9 cellular contexts compared by ENCODE assay signal in genomic region chr3:183287301-183287971, GRCh38. TPM values are rescaled to one million over a fixed set of nuclear protein-coding genes. Genes with fewer than 3 reads are reported as not detected.
A peak's percentile ranks its signal among the peaks of the same experiment; 100 is the strongest.
DNase-seq lines count a peak whose midpoint lies in the region; ATAC-seq and TF ChIP-seq lines count a peak whose summit lies in the region.
"Had no signal": no experiment of that assay in that cellular context is flagged by ENCODE, and none has a peak within 500 bp of the region (broad histone marks: within the 10 kb centered on the region; RNA-seq: fewer than 3 reads in every experiment).

No MANE protein-coding gene starts in this region.

- ATAC-seq in T-cell (replicated peaks in 1 of 4), result no peak
- peak; percentile 80 for ATAC-seq in sciatic nerve
- ATAC-seq in HG03565 (IDR thresholded peaks at IDR 0.05; ENCODE audit: unreplicated experiment), result no peak

- H3K27me3 ChIP-seq in esophagus muscularis mucosa (no peaks in the 10 kb centered on the region), Caco-2 (replicated peaks; ENCODE audit: control insufficient read depth, insufficient read depth, low read length) (no peaks in the 10 kb centered on the region), endodermal cell (ENCODE audit: control insufficient read depth, insufficient read depth, low read length, poor library complexity, severe bottlenecking) (no peaks in the 10 kb centered on the region)

- H3K27ac ChIP-seq in esophagus muscularis mucosa (replicated peaks in 1 of 4), result peak overlapping the region in 3 of 4 donors; percentile 6 to 70 (median 65)
- H3K27ac ChIP-seq in endodermal cell (ENCODE audit: low read depth, low read length), result no peak overlapping the region

- CTCF ChIA-PET in T-cell (lab: Charles Lee), result no interaction called here
- CTCF ChIA-PET in Caco-2 (lab: Charles Lee), result no interaction called here

- intact Hi-C loops in esophagus muscularis mucosa (cut with DNase I), result no loop called here
- intact Hi-C loops in sciatic nerve (cut with DNase I), result no loop called here
- intact Hi-C loops in Caco-2 (cut with micrococcal nuclease; ENCODE audit: unreplicated experiment), result no loop called here

- TF ChIP-seq POLR2A in esophagus muscularis mucosa (IDR thresholded peaks at IDR 0.05; ENCODE audit: low read depth), result no peak

- DNase-seq in HCEC 1CT, result peak; percentile 90
- no peak for DNase-seq in T-cell
- no peak for DNase-seq in esophagus muscularis mucosa (ENCODE audit: extremely low spot score)
- DNase-seq in sciatic nerve (ENCODE audit: low spot score), result no peak
- DNase-seq in Caco-2, result no peak
- no peak for DNase-seq in NCI-H748 treated with DMSO at 0.1 percent for 48 hours (lab: John Stamatoyannopoulos, UW)
- no peak for DNase-seq in endodermal cell
- DNase-seq: substantia nigra had no signal

- H3K4me3 ChIP-seq in esophagus muscularis mucosa (no peak overlapping the region), Caco-2 (ENCODE audit: low read depth, low read length) (no peak overlapping the region), endodermal cell (ENCODE audit: low read length) (no peak overlapping the region)

- no peak for TF ChIP-seq EP300 in esophagus muscularis mucosa (IDR thresholded peaks at IDR 0.05)

- H3K36me3 ChIP-seq in esophagus muscularis mucosa (no peaks in the 10 kb centered on the region), Caco-2 (ENCODE audit: control insufficient read depth, insufficient read depth, low read length) (no peaks in the 10 kb centered on the region; the same call in 1 of the 2 replicates), endodermal cell (ENCODE audit: control insufficient read depth, insufficient read depth, low read length) (peaks cover 100% of the 10 kb centered on the region)

- peaks cover 13 to 34% (median 33%) of the 10 kb centered on the region in 3 donors for H3K4me1 Mint-ChIP-seq in T-cell
- peaks cover 6% of the 10 kb centered on the region for H3K4me1 Mint-ChIP-seq in Caco-2 (ENCODE audit: low read depth, unreplicated experiment)
- no peaks in the 10 kb centered on the region for H3K4me1 Mint-ChIP-seq in endodermal cell

- no TSS peak for BruUV-seq in Caco-2 (replicated peaks; lab: Mats Ljungman, UMichigan)

- POLR2A ChIA-PET in T-cell (lab: Charles Lee) (no interaction called here), Caco-2 (lab: Charles Lee) (no interaction called here)

- H3K36me3 Mint-ChIP-seq in T-cell, result no peaks in the 10 kb centered on the region
- H3K36me3 Mint-ChIP-seq in Caco-2 (ENCODE audit: insufficient read depth, unreplicated experiment), result peaks cover 7% of the 10 kb centered on the region
- peaks cover 78% of the 10 kb centered on the region for H3K36me3 Mint-ChIP-seq in endodermal cell (ENCODE audit: low read depth)

- no peaks in the 10 kb centered on the region for H3K27me3 Mint-ChIP-seq in T-cell
- H3K27me3 Mint-ChIP-seq in Caco-2 (ENCODE audit: insufficient read depth, unreplicated experiment), result no peaks in the 10 kb centered on the region
- H3K27me3 Mint-ChIP-seq in endodermal cell (ENCODE audit: insufficient read depth), result no peaks in the 10 kb centered on the region

- H3K27ac Mint-ChIP-seq in T-cell, result peak overlapping the region; percentile 58 to 92
- no peak overlapping the region for H3K27ac Mint-ChIP-seq in Caco-2 (ENCODE audit: unreplicated experiment)
- no peak overlapping the region for H3K27ac Mint-ChIP-seq in endodermal cell

- H3K9me3 ChIP-seq in esophagus muscularis mucosa, result no peaks in the 10 kb centered on the region
- H3K9me3 ChIP-seq in Caco-2, result no peaks in the 10 kb centered on the region
- H3K9me3 ChIP-seq in endodermal cell (ENCODE audit: control insufficient read depth, low read length), result no peaks in the 10 kb centered on the region

- H3K4me3 Mint-ChIP-seq in T-cell, result no peak overlapping the region
- H3K4me3 Mint-ChIP-seq in Caco-2 (ENCODE audit: unreplicated experiment), result no peak overlapping the region
- H3K4me3 Mint-ChIP-seq in endodermal cell, result no peak overlapping the region

- TF ChIP-seq CTCF in esophagus muscularis mucosa (IDR thresholded peaks at IDR 0.05) (no peak), Caco-2 (IDR thresholded peaks at IDR 0.05; ENCODE audit: insufficient read depth in 1 of 2, low read depth in 1 of 2, low read length in 1 of 2, severe bottlenecking in 1 of 2, unreplicated experiment in 1 of 2) (no peak), endodermal cell (conservative IDR thresholded peaks at IDR 0.05) (no peak)

- WGBS in esophagus muscularis mucosa, result 67% methylated on average over 9 of the region's 9 CpGs
- 94 to 96% methylated on average over 7 to 9 of the region's 9 CpGs for WGBS in endodermal cell (ENCODE audit: insufficient coverage in 1 of 2, insufficient read length in 1 of 2), 2 experiments

- no peak overlapping the region for H3K9ac ChIP-seq in endodermal cell (ENCODE audit: extremely low read depth, low read length, poor library complexity, severe bottlenecking)

- H3K9me3 Mint-ChIP-seq in T-cell, result no peaks in the 10 kb centered on the region
- H3K9me3 Mint-ChIP-seq in Caco-2 (ENCODE audit: unreplicated experiment), result no peaks in the 10 kb centered on the region
- no peaks in the 10 kb centered on the region for H3K9me3 Mint-ChIP-seq in endodermal cell

- H3K4me1 ChIP-seq in esophagus muscularis mucosa (peaks cover 11 to 20% (median 16%) of the 10 kb centered on the region in 4 donors), Caco-2 (peaks cover 13% of the 10 kb centered on the region), endodermal cell (ENCODE audit: control insufficient read depth, insufficient read depth, low read length) (no peaks in the 10 kb centered on the region)

RNA-seq across cellular contexts. Expression of gene B3GNT5, which starts 34.4 kb away (rescaled TPM):
- total RNA-seq in T-cell (under 1 TPM; 0.16 to 0.92 (median 0.55) TPM), esophagus muscularis mucosa (10 to 100 TPM in 1 of 4 donors, 1 to 10 TPM in 3; 2.1 to 11.3 (median 5.2) TPM), sciatic nerve (30.3 TPM), Caco-2 (2022) (9.4 and 10.9 TPM in 2 replicates), endodermal cell (10 to 100 TPM; 10.5 to 18.0 TPM)
- 31.3 TPM for polyA plus RNA-seq in endodermal cell (2013, experiment 1 of 2)
- 31.5 TPM for polyA plus RNA-seq in endodermal cell (2013, experiment 2 of 2)

Comparison
In these comparisons a context has a peak if more than half of its experiments do, and no peak if none do; other contexts are left out.
1. H3K27ac Mint-ChIP-seq: peak in T-cell (2 of 2); none in Caco-2 (single experiment) and endodermal cell (single experiment).